In the genomic region with DNA sequence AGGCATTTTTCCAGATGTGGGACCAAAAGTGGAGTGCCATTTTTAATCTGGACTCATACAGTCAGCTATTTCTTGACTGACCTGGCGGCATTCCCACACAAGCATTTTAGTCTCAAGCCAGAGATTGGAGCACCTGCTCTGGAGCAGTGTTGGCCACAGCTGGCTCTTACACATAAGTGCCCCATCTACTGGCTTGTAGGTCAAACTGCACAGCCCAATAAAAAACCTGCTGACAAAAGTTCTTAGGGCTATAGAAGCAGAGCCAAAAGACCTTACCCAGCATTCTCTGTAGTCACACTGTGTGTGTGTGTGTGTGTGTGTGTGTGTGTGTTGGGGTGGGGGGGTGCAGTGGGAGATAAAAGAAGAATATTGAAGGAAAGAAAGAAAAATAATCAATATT, we compare ENCODE assay signal across 8 cellular contexts.
A peak's percentile ranks its signal among the peaks of the same experiment; 100 is the strongest.
DNase-seq lines count a peak whose midpoint lies in the region; ATAC-seq and TF ChIP-seq lines count a peak whose summit lies in the region.

No MANE protein-coding gene starts in this region.

- TF ChIP-seq CTCF in SU-DHL-6 (IDR thresholded peaks at IDR 0.05; ENCODE audit: insufficient read depth, low read length, poor library complexity, severe bottlenecking) = peak; percentile 32

- H3K4me3 ChIP-seq in SU-DHL-6 (ENCODE audit: insufficient read depth, low read length, poor library complexity, severe bottlenecking) = no peak overlapping the region

- peak; percentile 48 for DNase-seq in EL
- DNase-seq in iPS-NIHi11 (ENCODE audit: low spot score) = peak; percentile 59
- DNase-seq in activated gamma-delta T cell (lab: John Stamatoyannopoulos, UW) = no peak
- DNase-seq in NCI-H1092 treated with DMSO at 0.1 percent for 48 hours (lab: John Stamatoyannopoulos, UW) = no peak
- no peak for DNase-seq in NCI-H1092 (lab: John Stamatoyannopoulos, UW)

- peaks cover 7% of the 10 kb centered on the region; the same call in 1 of the 2 replicates for H3K36me3 ChIP-seq in SU-DHL-6 (ENCODE audit: low read length)

- H3K9me2 ChIP-seq in SU-DHL-6 (replicated peaks; ENCODE audit: insufficient read depth, low read length) = no peaks in the 10 kb centered on the region

- H3F3A ChIP-seq in SU-DHL-6 (ENCODE audit: insufficient read depth) = no peaks in the 10 kb centered on the region

- H3K9me3 ChIP-seq in SU-DHL-6 (ENCODE audit: insufficient read depth, low read length) = peaks cover 11% of the 10 kb centered on the region

- no peak overlapping the region for H3K27ac ChIP-seq in SU-DHL-6 (ENCODE audit: low read depth, low read length)

- H3K4me2 ChIP-seq in SU-DHL-6 (ENCODE audit: low read depth, low read length, poor library complexity, severe bottlenecking) = no peak overlapping the region

- no peaks in the 10 kb centered on the region for H3K27me3 ChIP-seq in SU-DHL-6 (ENCODE audit: low read length)

- ATAC-seq in GM19395 (IDR thresholded peaks at IDR 0.05; ENCODE audit: unreplicated experiment) = peak; percentile 92
- ATAC-seq in HG03432 (IDR thresholded peaks at IDR 0.05; ENCODE audit: unreplicated experiment) = peak; percentile 79

- no peaks in the 10 kb centered on the region for H4K20me1 ChIP-seq in SU-DHL-6 (ENCODE audit: low read depth, low read length)

- H3K9ac ChIP-seq in SU-DHL-6 (ENCODE audit: low read length) = no peak overlapping the region

- no peaks in the 10 kb centered on the region for H3K79me2 ChIP-seq in SU-DHL-6 (ENCODE audit: insufficient read depth, low read length)

- no peak overlapping the region for H2AFZ ChIP-seq in SU-DHL-6 (ENCODE audit: low read depth, low read length, severe bottlenecking)

Comparison
In these comparisons a context has a peak if more than half of its experiments do, and no peak if none do; other contexts are left out.
1. DNase-seq: peak in EL (single experiment) and iPS-NIHi11 (single experiment); none in activated gamma-delta T cell (single experiment), NCI-H1092 treated with DMSO at 0.1 percent for 48 hours (single experiment) and NCI-H1092 (single experiment).